10 cellular contexts compared by ENCODE assay signal in genomic region chr4:125735107-125735506, GRCh38.
DNase-seq lines count a peak whose midpoint lies in the region; ATAC-seq, FAIRE-seq and TF ChIP-seq lines count a peak whose summit lies in the region.
"Had no signal": no experiment of that assay in that cellular context is flagged by ENCODE, and none has a peak within 500 bp of the region (broad histone marks: within the 10 kb centered on the region; RNA-seq: fewer than 3 reads in every experiment).

No MANE protein-coding gene starts in this region.

- CTCF ChIA-PET in CD4-positive, alpha-beta memory T cell (lab: Charles Lee; ENCODE audit: partially characterized antibody), result no interaction called here

- peaks cover 0 to 10% (median 3%) of the 10 kb centered on the region in 8 donors for H3K9me3 Mint-ChIP-seq in CD4-positive, alpha-beta memory T cell

- no peak overlapping the region for H3K4me3 Mint-ChIP-seq in CD4-positive, alpha-beta memory T cell
- H3K4me3 Mint-ChIP-seq: activated CD8-positive, alpha-beta T cell treated with anti-CD3 and anti-CD28 coated beads for 36 hours had no signal

- H3K27me3 Mint-ChIP-seq in CD4-positive, alpha-beta memory T cell, result no peaks in the 10 kb centered on the region
- H3K27me3 Mint-ChIP-seq: activated CD8-positive, alpha-beta T cell treated with anti-CD3 and anti-CD28 coated beads for 36 hours had no signal

- no peak overlapping the region for H3K4me3 ChIP-seq in brain microvascular endothelial cell (ENCODE audit: low read depth, low read length)
- no peak overlapping the region for H3K4me3 ChIP-seq in thyroid gland (replicated peaks in 1 of 3)
- H3K4me3 ChIP-seq in CD4-positive, alpha-beta memory T cell (ENCODE audit: low read length in 2 of 2), result no peak overlapping the region

- H3K9me3 ChIP-seq in thyroid gland, result no peaks in the 10 kb centered on the region
- H3K9me3 ChIP-seq in CD4-positive, alpha-beta memory T cell (ENCODE audit: control insufficient read depth in 1 of 2, low read length in 2 of 2), result no peaks in the 10 kb centered on the region

- peaks cover 4 to 5% of the 10 kb centered on the region in 2 donors for H3K4me1 ChIP-seq in thyroid gland
- no peaks in the 10 kb centered on the region for H3K4me1 ChIP-seq in CD4-positive, alpha-beta memory T cell (ENCODE audit: insufficient read depth, low read length)

- FAIRE-seq in HTR-8/SVneo (lab: Jason Lieb, UNC), result peak; percentile 93

- H3K4me1 Mint-ChIP-seq in CD4-positive, alpha-beta memory T cell, result no peaks in the 10 kb centered on the region

- no peaks in the 10 kb centered on the region for H3K36me3 Mint-ChIP-seq in CD4-positive, alpha-beta memory T cell

- intact Hi-C loops in thyroid gland (cut with DNase I), result no loop called here
- intact Hi-C loops in left colon (cut with DNase I, micrococcal nuclease), result no loop called here
- intact Hi-C loops in CD4-positive, alpha-beta memory T cell (cut with micrococcal nuclease), result no loop called here

- H3K27ac ChIP-seq in brain microvascular endothelial cell (peak overlapping the region; percentile 94), thyroid gland (no peak overlapping the region)
- no peak overlapping the region for H3K27ac ChIP-seq in CD4-positive, alpha-beta memory T cell (ENCODE audit: low read depth, low read length)

- WGBS in thyroid gland, 2 donors, result 53 to 68% methylated on average over 4 of the region's 4 CpGs

- no peaks in the 10 kb centered on the region for H3K36me3 ChIP-seq in brain microvascular endothelial cell (replicated peaks)
- H3K36me3 ChIP-seq in thyroid gland, result no peaks in the 10 kb centered on the region
- H3K36me3 ChIP-seq in CD4-positive, alpha-beta memory T cell (ENCODE audit: insufficient read depth, low read length), result no peaks in the 10 kb centered on the region

- ATAC-seq in left colon (no peak), GM19395 (IDR thresholded peaks at IDR 0.05; ENCODE audit: unreplicated experiment) (no peak)
- ATAC-seq: activated CD8-positive, alpha-beta T cell treated with anti-CD3 and anti-CD28 coated beads for 36 hours had no signal

- POLR2A ChIA-PET in CD4-positive, alpha-beta memory T cell (lab: Charles Lee; ENCODE audit: partially characterized antibody), result no interaction called here

- TF ChIP-seq POLR2A in thyroid gland (IDR thresholded peaks at IDR 0.05), result no peak

- no peak overlapping the region for H3K27ac Mint-ChIP-seq in CD4-positive, alpha-beta memory T cell
- H3K27ac Mint-ChIP-seq: activated CD8-positive, alpha-beta T cell treated with anti-CD3 and anti-CD28 coated beads for 36 hours had no signal

- TF ChIP-seq CTCF in brain microvascular endothelial cell (IDR thresholded peaks at IDR 0.05; ENCODE audit: low read depth, low read length, missing control alignments) (no peak), thyroid gland (IDR thresholded peaks at IDR 0.05) (no peak)

- H3K27me3 ChIP-seq in brain microvascular endothelial cell (replicated peaks) (no peaks in the 10 kb centered on the region), thyroid gland (no peaks in the 10 kb centered on the region)
- no peaks in the 10 kb centered on the region for H3K27me3 ChIP-seq in CD4-positive, alpha-beta memory T cell (ENCODE audit: insufficient read depth, low read length)

- DNase-seq in HTR-8/SVneo (ENCODE audit: insufficient read length, low spot score) (peak; percentile 64), brain microvascular endothelial cell (peak; percentile 97), iris pigment epithelial cell (ENCODE audit: low read depth) (peak; percentile 98), thyroid gland (peak; percentile 27 to 60), left colon (no peak), NCI-H526 (lab: John Stamatoyannopoulos, UW) (no peak)
- no peak for DNase-seq in CD4-positive, alpha-beta memory T cell
- DNase-seq: activated CD8-positive, alpha-beta T cell treated with anti-CD3 and anti-CD28 coated beads for 36 hours; NCI-H510A treated with DMSO at 0.1 percent for 48 hours had no signal

- in situ Hi-C loops in brain microvascular endothelial cell (cut with HindIII; ENCODE audit: low pct_ligation_motif_present, low sequenced_read_pairs), result no loop called here

Comparison
In these comparisons a context has a peak if more than half of its experiments do, and no peak if none do; other contexts are left out.
1. DNase-seq: peak in HTR-8/SVneo (single experiment), brain microvascular endothelial cell (single experiment), iris pigment epithelial cell (single experiment) and thyroid gland (2 of 2); none in left colon (0 of 2), NCI-H526 (0 of 2) and CD4-positive, alpha-beta memory T cell (0 of 5).